Comparison of ENCODE assay signal across 26 cellular contexts in the genomic region with DNA sequence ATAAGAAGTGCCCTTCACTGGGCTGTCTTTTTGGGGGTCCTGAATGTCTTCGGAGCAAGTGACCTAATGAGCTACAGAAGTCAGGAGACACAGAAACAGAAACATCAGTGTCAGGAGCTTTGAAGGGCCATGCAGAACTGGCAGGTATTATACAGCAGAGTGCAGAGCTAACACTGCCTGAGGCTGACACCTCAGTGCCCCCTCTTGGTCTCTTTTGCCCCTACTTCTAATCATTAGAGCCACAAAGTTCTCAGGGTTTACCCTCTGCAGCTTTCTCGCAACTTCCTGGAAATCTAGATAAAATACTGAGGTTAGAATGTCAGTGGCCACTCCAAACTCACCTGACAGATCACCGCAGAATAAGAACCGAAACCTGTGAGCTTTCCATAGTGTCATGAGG.
DNase-seq lines count a peak whose midpoint lies in the region; FAIRE-seq and TF ChIP-seq lines count a peak whose summit lies in the region.
"Had no signal": no experiment of that assay in that cellular context is flagged by ENCODE, and none has a peak within 500 bp of the region (broad histone marks: within the 10 kb centered on the region; RNA-seq: fewer than 3 reads in every experiment).

No MANE protein-coding gene starts in this region.

- H2BK5ac ChIP-seq in H1 (ENCODE audit: low read depth, low read length) = no peak overlapping the region

- no peak overlapping the region for H4K5ac ChIP-seq in H1 (ENCODE audit: insufficient read length, low read depth, low read length)

- H3K9me3 ChIP-seq in OCI-LY1 (ENCODE audit: low read length) = no peaks in the 10 kb centered on the region
- no peaks in the 10 kb centered on the region for H3K9me3 ChIP-seq in H1 (ENCODE audit: insufficient read depth in 2 of 2, low read depth in 1 of 2, low read length in 1 of 2)
- H3K9me3 ChIP-seq in Peyer's patch = no peaks in the 10 kb centered on the region
- H3K9me3 ChIP-seq: SJCRH30 had no signal

- no peak overlapping the region for H3K56ac ChIP-seq in H1 (replicated peaks; ENCODE audit: insufficient read length, low read depth, low read length)

- H3K36me3 Mint-ChIP-seq in nephron progenitor cell (ENCODE audit: low read depth) = no peaks in the 10 kb centered on the region
- no peaks in the 10 kb centered on the region for H3K36me3 Mint-ChIP-seq in endothelial cell (ENCODE audit: low read depth, unreplicated experiment)
- H3K36me3 Mint-ChIP-seq in progenitor cell of endocrine pancreas (ENCODE audit: insufficient read depth) = no peaks in the 10 kb centered on the region
- H3K36me3 Mint-ChIP-seq: CD8-positive, alpha-beta memory T cell had no signal

- H3K36me3 ChIP-seq in H7 (replicated peaks; ENCODE audit: control insufficient read depth, insufficient read depth, low read length) (no peaks in the 10 kb centered on the region), OCI-LY1 (ENCODE audit: insufficient read depth, low read length) (no peaks in the 10 kb centered on the region), H1 (ENCODE audit: control insufficient read depth in 2 of 4, insufficient read depth in 4 of 4, low read length in 3 of 4) (no peaks in the 10 kb centered on the region), Peyer's patch (no peaks in the 10 kb centered on the region)
- H3K36me3 ChIP-seq: SJCRH30 had no signal

- H3F3A ChIP-seq in OCI-LY1 (ENCODE audit: insufficient read depth, low read length) = no peaks in the 10 kb centered on the region

- H3K27ac Mint-ChIP-seq in nephron progenitor cell (peak overlapping the region; percentile 26), endothelial cell (ENCODE audit: unreplicated experiment) (no peak overlapping the region), progenitor cell of endocrine pancreas (no peak overlapping the region)
- H3K27ac Mint-ChIP-seq: B cell; CD8-positive, alpha-beta memory T cell had no signal

- CTCF ChIA-PET in H1 (lab: Charles Lee; ENCODE audit: partially characterized antibody) = interaction anchor here (0.7 to 2.1 kb wide), 17 partner anchors 8 to 175 kb away, joined by 3 to 18 read pairs (median 4); a partner anchor contains a TSS

- H3K27ac ChIP-seq in OCI-LY1 (ENCODE audit: low read depth, low read length, poor library complexity, severe bottlenecking) = no peak overlapping the region
- H3K27ac ChIP-seq in H1 (ENCODE audit: low read depth, low read length) = no peak overlapping the region
- no peak overlapping the region for H3K27ac ChIP-seq in Peyer's patch
- H3K27ac ChIP-seq: C4-2B, SJCRH30 had no signal

- H2BK20ac ChIP-seq in H1 (ENCODE audit: low read length) = no peak overlapping the region

- H3K27me3 ChIP-seq in H7 (ENCODE audit: control insufficient read depth, insufficient read depth, low read length) (no peaks in the 10 kb centered on the region), OCI-LY1 (ENCODE audit: insufficient read depth, low read length) (no peaks in the 10 kb centered on the region), H1 (replicated peaks in 1 of 4; ENCODE audit: control insufficient read depth in 3 of 4, extremely low read depth in 1 of 4, insufficient read depth in 3 of 4, low read length in 3 of 4) (no peaks in the 10 kb centered on the region), Peyer's patch (no peaks in the 10 kb centered on the region)

- no peaks in the 10 kb centered on the region for H3K4me1 ChIP-seq in OCI-LY1 (ENCODE audit: insufficient read depth, low read length, severe bottlenecking)
- no peaks in the 10 kb centered on the region for H3K4me1 ChIP-seq in H1 (replicated peaks in 1 of 4; ENCODE audit: control insufficient read depth in 3 of 4, insufficient read depth in 4 of 4, low read length in 3 of 4)
- no peaks in the 10 kb centered on the region for H3K4me1 ChIP-seq in Peyer's patch
- H3K4me1 ChIP-seq: SJCRH30 had no signal

- H3K23me2 ChIP-seq in H1 (ENCODE audit: low read depth, low read length) = no peaks in the 10 kb centered on the region

- no peak for TF ChIP-seq EP300 in H1 (IDR thresholded peaks at IDR 0.05; ENCODE audit: borderline replicate concordance in 1 of 2, low read depth in 2 of 2, low read length in 2 of 2)

- H3K18ac ChIP-seq in H1 (ENCODE audit: extremely low read depth, low read length) = no peak overlapping the region

- H3K4ac ChIP-seq in H1 (replicated peaks; ENCODE audit: insufficient read length, low read depth, low read length) = no peak overlapping the region

- no peak overlapping the region for H2AFZ ChIP-seq in OCI-LY1 (ENCODE audit: low read length)
- H2AFZ ChIP-seq in H1 (ENCODE audit: low read length) = no peak overlapping the region

- 90% methylated on average over 4 of the region's 4 CpGs; no CpG with 5 or more reads in 1 of the 2 experiments for WGBS in H1 (ENCODE audit: extremely low coverage in 1 of 2, insufficient coverage in 1 of 2, insufficient read length in 1 of 2, insufficient replicate concordance in 2 of 2, low coverage in 1 of 2, low lambda C conversion rate in 2 of 2, missing lambda C conversion rate in 1 of 2), 2 experiments

- H3K23ac ChIP-seq in H1 (ENCODE audit: insufficient read length) = no peak overlapping the region

- DNase-seq in H7 = peak; percentile 43
- no peak for DNase-seq in H1 (ENCODE audit: low read depth in 1 of 2, low spot score in 2 of 2)
- no peak for DNase-seq in nephron progenitor cell
- no peak for DNase-seq in Peyer's patch
- DNase-seq in endothelial cell (ENCODE audit: low spot score) = no peak
- no peak for DNase-seq in progenitor cell of endocrine pancreas (ENCODE audit: low spot score, unreplicated experiment)
- DNase-seq: CD8-positive, alpha-beta memory T cell; DMS 273 treated with DMSO at 0.1 percent for 48 hours; DMS79; GF-D8; GOT3; Karpas-422; MV-4-11; NCI-H1105 treated with DMSO at 0.1 percent for 48 hours; NCI-H146; NCI-H1930; NCI-H2107; NCI-H524; NCI-H748 treated with DMSO at 0.1 percent for 48 hours; NK-92 treated with Interleukin-12 subunit alpha and Interleukin-12 subunit beta, amount 100 ng/mL, for 24 hours; SJCRH30 had no signal

- H3K9ac ChIP-seq in OCI-LY1 (ENCODE audit: low read length) = no peak overlapping the region
- no peak overlapping the region for H3K9ac ChIP-seq in H1 (replicated peaks in 1 of 4; ENCODE audit: extremely low read depth in 1 of 4, low read depth in 3 of 4, low read length in 3 of 4)

- no peak overlapping the region for H2BK12ac ChIP-seq in H1 (ENCODE audit: low read depth, low read length)

- peaks cover 5% of the 10 kb centered on the region for H3K27me3 Mint-ChIP-seq in nephron progenitor cell (ENCODE audit: low read depth, poor library complexity)
- H3K27me3 Mint-ChIP-seq in endothelial cell (ENCODE audit: unreplicated experiment) = peaks cover 7% of the 10 kb centered on the region
- peaks cover 4% of the 10 kb centered on the region for H3K27me3 Mint-ChIP-seq in progenitor cell of endocrine pancreas
- H3K27me3 Mint-ChIP-seq: B cell had no signal

- H2BK15ac ChIP-seq in H1 (ENCODE audit: low read length) = no peak overlapping the region

- no peaks in the 10 kb centered on the region for H3K79me1 ChIP-seq in H1 (ENCODE audit: low read depth, low read length)

- peak; percentile 63 for FAIRE-seq in H1 (lab: Jason Lieb, UNC)
- FAIRE-seq: GM12891, RCC 7860 had no signal

- no peak for TF ChIP-seq POLR2A in H1 (IDR thresholded peaks at IDR 0.05; ENCODE audit: control extremely low read depth in 1 of 2, low read depth in 2 of 2, low read length in 2 of 2)
- no peak for TF ChIP-seq POLR2A in Peyer's patch (IDR thresholded peaks at IDR 0.05)

- H2BK120ac ChIP-seq in H1 (replicated peaks; ENCODE audit: low read depth, low read length) = no peak overlapping the region

- H3K9me3 Mint-ChIP-seq in nephron progenitor cell (peaks cover 6% of the 10 kb centered on the region), endothelial cell (ENCODE audit: unreplicated experiment) (no peaks in the 10 kb centered on the region), progenitor cell of endocrine pancreas (ENCODE audit: low read depth) (no peaks in the 10 kb centered on the region)
- H3K9me3 Mint-ChIP-seq: CD8-positive, alpha-beta memory T cell had no signal

- no peak overlapping the region for H3K4me3 Mint-ChIP-seq in nephron progenitor cell
- no peak overlapping the region for H3K4me3 Mint-ChIP-seq in endothelial cell (ENCODE audit: unreplicated experiment)
- no peak overlapping the region for H3K4me3 Mint-ChIP-seq in progenitor cell of endocrine pancreas (ENCODE audit: low read depth)
- H3K4me3 Mint-ChIP-seq: B cell; CD8-positive, alpha-beta memory T cell had no signal

- no peaks in the 10 kb centered on the region for H3K79me2 ChIP-seq in OCI-LY1 (ENCODE audit: insufficient read depth, low read length)
- H3K79me2 ChIP-seq in H1 (ENCODE audit: control insufficient read depth in 1 of 2, insufficient read depth in 2 of 2, low read length in 2 of 2) = no peaks in the 10 kb centered on the region

- H4K8ac ChIP-seq in H1 (ENCODE audit: extremely low read depth, insufficient read depth, low read length) = no peak overlapping the region

- TF ChIP-seq RAD21 in H1 (IDR thresholded peaks at IDR 0.05 in 1 of 2, conservative IDR thresholded peaks at IDR 0.05 in 1 of 2; ENCODE audit: low read depth in 2 of 2, low read length in 2 of 2) = peak; percentile 45 to 60

- H3K4me1 Mint-ChIP-seq in nephron progenitor cell (peaks cover 50% of the 10 kb centered on the region), endothelial cell (ENCODE audit: unreplicated experiment) (no peaks in the 10 kb centered on the region), progenitor cell of endocrine pancreas (ENCODE audit: low read depth) (no peaks in the 10 kb centered on the region)
- H3K4me1 Mint-ChIP-seq: B cell; CD8-positive, alpha-beta memory T cell had no signal

- H3K9me2 ChIP-seq in OCI-LY1 (ENCODE audit: low read depth, low read length) = no peaks in the 10 kb centered on the region

- H4K91ac ChIP-seq in H1 (replicated peaks; ENCODE audit: insufficient read length, low read length) = no peak overlapping the region

- H3K4me3 ChIP-seq in H7 (ENCODE audit: insufficient read depth, low read depth, low read length) (no peak overlapping the region), OCI-LY1 (ENCODE audit: low read depth, low read length, poor library complexity, severe bottlenecking) (no peak overlapping the region), H1 (ENCODE audit: extremely low read depth in 1 of 4, insufficient read depth in 2 of 4, low read depth in 3 of 4, low read length in 4 of 4) (no peak overlapping the region), Peyer's patch (no peak overlapping the region)
- H3K4me3 ChIP-seq: SJCRH30 had no signal

- H3K14ac ChIP-seq in H1 (ENCODE audit: insufficient read length) = no peak overlapping the region

- POLR2A ChIA-PET in H1 (lab: Charles Lee; ENCODE audit: partially characterized antibody) = no interaction called here

- no peak overlapping the region for H2AK5ac ChIP-seq in H1 (ENCODE audit: low read depth, low read length)

- peak; percentile 48 for TF ChIP-seq CTCF in OCI-LY1 (IDR thresholded peaks at IDR 0.05; ENCODE audit: low read length)
- TF ChIP-seq CTCF in H1 (IDR thresholded peaks at IDR 0.05; ENCODE audit: control extremely low read depth in 1 of 3, insufficient read depth in 1 of 3, low read depth in 1 of 3, low read length in 3 of 3) = peak in 2 of 3 experiments; percentile 34 to 36; a peak in 3 of 4 replicates
- TF ChIP-seq CTCF in nephron progenitor cell (IDR thresholded peaks at IDR 0.05) = no peak
- TF ChIP-seq CTCF in Peyer's patch (IDR thresholded peaks at IDR 0.05) = no peak
- no peak for TF ChIP-seq CTCF in endothelial cell (IDR thresholded peaks at IDR 0.05; ENCODE audit: unreplicated experiment)
- no peak for TF ChIP-seq CTCF in progenitor cell of endocrine pancreas (IDR thresholded peaks at IDR 0.05; ENCODE audit: unreplicated experiment)

- H4K20me1 ChIP-seq in OCI-LY1 (ENCODE audit: insufficient read depth, low read length) (no peaks in the 10 kb centered on the region), H1 (replicated peaks in 1 of 2; ENCODE audit: control insufficient read depth in 1 of 2, insufficient read depth in 2 of 2, low read length in 2 of 2) (no peaks in the 10 kb centered on the region)

- H3K4me2 ChIP-seq in OCI-LY1 (ENCODE audit: low read length) (no peak overlapping the region), H1 (ENCODE audit: insufficient read depth in 1 of 2, low read depth in 2 of 2, low read length in 2 of 2) (no peak overlapping the region)

Comparison
In these comparisons a context has a peak if more than half of its experiments do, and no peak if none do; other contexts are left out.
1. CTCF ChIP-seq: peak in OCI-LY1 (single experiment) and H1 (2 of 3); none in nephron progenitor cell (single experiment), Peyer's patch (0 of 6), endothelial cell (single experiment) and progenitor cell of endocrine pancreas (single experiment).